1 cellular context compared by ENCODE assay signal in genomic region chr4:147683717-147684700, GRCh38.
TF ChIP-seq lines count a peak whose summit lies in the region.

Gene PRMT9 (minus strand): TSS chr4:147684163. CDS start chr4:147683987, 176 bp downstream.

TF ChIP-seq in GM23338, 12 proteins besides CTCF, POLR2A, EP300 and RAD21 (continued from another document):
- TF ChIP-seq REST (IDR thresholded peaks at IDR 0.05; ENCODE audit: unreplicated experiment), result no peak
